1 cellular context compared by ENCODE assay signal in genomic region chr3:146160964-146161724, GRCh38.
TF ChIP-seq lines count a peak whose summit lies in the region.

Gene PLOD2 (minus strand): TSS chr3:146161184. CDS start chr3:146160989, 195 bp downstream.

TF ChIP-seq in HepG2, 621 proteins besides CTCF, POLR2A, EP300 and RAD21 (continued from another document and continues in another):
- TF ChIP-seq MTF1 (CRISPR knock-in tag; IDR thresholded peaks at IDR 0.05) (no peak), KDM5A (IDR thresholded peaks at IDR 0.05; ENCODE audit: borderline replicate concordance, low read length) (0 out of 2 replicates have a peak, but pooled peaks have one; percentile 2), ZBTB21 (CRISPR knock-in tag; IDR thresholded peaks at IDR 0.05) (no peak), LBX2 (CRISPR knock-in tag; IDR thresholded peaks at IDR 0.05; ENCODE audit: borderline replicate concordance) (0 out of 2 replicates have a peak, but pooled peaks have one; percentile 82), MED1 (CRISPR knock-in tag; IDR thresholded peaks at IDR 0.05) (peak; percentile 97), SRSF4 (IDR thresholded peaks at IDR 0.05; ENCODE audit: low read depth, low read length, poor library complexity, severe bottlenecking) (no peak), ZFP82 (CRISPR knock-in tag; IDR thresholded peaks at IDR 0.05; ENCODE audit: borderline replicate concordance) (no peak), NAIF1 (CRISPR knock-in tag; IDR thresholded peaks at IDR 0.05; ENCODE audit: borderline replicate concordance) (0 out of 2 replicates have a peak, but pooled peaks have one; percentile 59), IRX3 (CRISPR knock-in tag; IDR thresholded peaks at IDR 0.05; ENCODE audit: borderline replicate concordance, low read depth) (peak; percentile 91; the same call in 1 of the 2 replicates), ZNF549 (CRISPR knock-in tag; IDR thresholded peaks at IDR 0.05) (no peak), ZNF136 (CRISPR knock-in tag; IDR thresholded peaks at IDR 0.05; ENCODE audit: low read depth) (no peak), TEAD3 (CRISPR knock-in tag; optimal IDR thresholded peaks at IDR 0.05; ENCODE audit: borderline replicate concordance) (peak; percentile 87), ATRX (CRISPR knock-in tag; IDR thresholded peaks at IDR 0.05; ENCODE audit: borderline replicate concordance) (no peak), GFI1 (CRISPR knock-in tag; IDR thresholded peaks at IDR 0.05; ENCODE audit: borderline replicate concordance) (peak; percentile 83; the same call in 1 of the 2 replicates), RARA (CRISPR knock-in tag; IDR thresholded peaks at IDR 0.05) (peak; percentile 90), PHF5A (CRISPR knock-in tag; IDR thresholded peaks at IDR 0.05; ENCODE audit: low read depth, unreplicated experiment) (peak; percentile 67), ZNF816 (CRISPR knock-in tag; IDR thresholded peaks at IDR 0.05; ENCODE audit: borderline replicate concordance) (0 out of 2 replicates have a peak, but pooled peaks have one; percentile 8), MAFK (conservative IDR thresholded peaks at IDR 0.05 in 1 of 2, IDR thresholded peaks at IDR 0.05 in 1 of 2; ENCODE audit: low read length in 2 of 2) (no peak), ZBTB4 (CRISPR knock-in tag; IDR thresholded peaks at IDR 0.05; ENCODE audit: borderline replicate concordance) (no peak), IRF9 (CRISPR knock-in tag; IDR thresholded peaks at IDR 0.05; ENCODE audit: borderline replicate concordance) (no peak; the same call in 1 of the 2 replicates), ATF2 (CRISPR knock-in tag; IDR thresholded peaks at IDR 0.05) (peak; percentile 60), MTA3 (CRISPR knock-in tag; IDR thresholded peaks at IDR 0.05) (no peak), CHCHD3 (CRISPR knock-in tag; IDR thresholded peaks at IDR 0.05) (peak; percentile 56; the same call in 1 of the 2 replicates), BHLHE40 (IDR thresholded peaks at IDR 0.05; ENCODE audit: low read length) (peak; percentile 26), NONO (IDR thresholded peaks at IDR 0.05) (no peak), NONO (CRISPR knock-in tag; conservative IDR thresholded peaks at IDR 0.05) (peak; percentile 97), USF2 (IDR thresholded peaks at IDR 0.05; ENCODE audit: low read depth, low read length) (no peak), USF2 (CRISPR knock-in tag; IDR thresholded peaks at IDR 0.05; ENCODE audit: borderline replicate concordance) (peak; percentile 46; the same call in 1 of the 2 replicates), KLF16 (CRISPR knock-in tag; IDR thresholded peaks at IDR 0.05) (peak in 1 of 2 experiments; percentile 90; a peak in 1 of 4 replicates), ZUFSP (CRISPR knock-in tag; IDR thresholded peaks at IDR 0.05; ENCODE audit: borderline replicate concordance) (no peak), ZNF224 (CRISPR knock-in tag; IDR thresholded peaks at IDR 0.05) (0 out of 2 replicates have a peak, but pooled peaks have one; percentile 24), ZNF296 (CRISPR knock-in tag; conservative IDR thresholded peaks at IDR 0.05) (no peak), MNT (IDR thresholded peaks at IDR 0.05) (no peak), THAP7 (CRISPR knock-in tag; IDR thresholded peaks at IDR 0.05) (no peak), ZNF546 (CRISPR knock-in tag; conservative IDR thresholded peaks at IDR 0.05) (peak; percentile 79; the same call in 1 of the 2 replicates), NR1H2 (CRISPR knock-in tag; IDR thresholded peaks at IDR 0.05; ENCODE audit: borderline replicate concordance, low read depth) (no peak), ZNF205 (CRISPR knock-in tag; IDR thresholded peaks at IDR 0.05) (no peak), SNAPC4 (CRISPR knock-in tag; IDR thresholded peaks at IDR 0.05) (no peak), TFE3 (CRISPR knock-in tag; IDR thresholded peaks at IDR 0.05) (no peak), NKX3-1 (CRISPR knock-in tag; IDR thresholded peaks at IDR 0.05) (peak; percentile 38; the same call in 1 of the 2 replicates)
